Comparison of ENCODE assay signal across 8 cellular contexts in the genomic region with DNA sequence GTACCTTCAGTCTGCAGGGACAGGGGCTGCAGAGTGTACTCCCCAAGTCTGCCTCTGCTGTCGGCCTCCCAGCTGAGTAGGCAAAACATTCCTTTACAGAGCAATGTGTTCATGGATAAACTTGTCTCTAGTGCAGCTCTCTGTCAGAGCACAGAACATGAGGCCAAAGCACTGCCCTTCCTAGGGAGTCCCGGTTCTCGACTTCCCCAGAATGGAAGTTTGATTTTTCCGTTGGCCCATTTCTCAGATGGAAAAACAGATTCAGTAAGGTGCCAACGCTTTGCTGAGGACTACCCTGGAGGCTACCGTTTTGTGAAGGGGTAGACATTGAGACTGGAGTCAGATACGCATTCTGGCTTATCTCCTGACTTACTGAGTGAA. TPM values are rescaled to one million over a fixed set of nuclear protein-coding genes. Genes with fewer than 3 reads are reported as not detected.
DNase-seq lines count a peak whose midpoint lies in the region; ATAC-seq and TF ChIP-seq lines count a peak whose summit lies in the region.

No MANE protein-coding gene starts in this region.

- peaks cover 3% of the 10 kb centered on the region; the same call in 1 of the 2 replicates for H3K36me3 ChIP-seq in WERI-Rb-1

- TF ChIP-seq CTCF in WERI-Rb-1 (IDR thresholded peaks at IDR 0.05; ENCODE audit: low read depth, low read length) = no peak

- H3K9me3 ChIP-seq in WERI-Rb-1 (ENCODE audit: severe bottlenecking) = peaks cover 12% of the 10 kb centered on the region

- H3K27ac ChIP-seq in WERI-Rb-1 (peak overlapping the region; percentile 68), skin epidermis (peak overlapping the region in 20 of 21 experiments; percentile 75 to 97 (median 90))

- H3K4me3 ChIP-seq in WERI-Rb-1 (ENCODE audit: low read depth, low read length) (peak overlapping the region; percentile 66), skin epidermis (peak overlapping the region; percentile 55 to 87 (median 77))

- intact Hi-C loops in left ventricle myocardium superior (cut with micrococcal nuclease) = no loop called here

- ATAC-seq in HG02981 (IDR thresholded peaks at IDR 0.05; ENCODE audit: unreplicated experiment) (peak; percentile 5), left ventricle myocardium superior (peak; percentile 40)

- DNase-seq in SHP77 treated with DMSO at 0.1 percent for 48 hours (lab: John Stamatoyannopoulos, UW) = peak; percentile 53
- DNase-seq in SHP77 (lab: John Stamatoyannopoulos, UW) = no peak
- no peak for DNase-seq in WERI-Rb-1
- DNase-seq in left ventricle myocardium superior = no peak
- no peak for DNase-seq in islet precursor cell
- DNase-seq in NCI-H1436 (lab: John Stamatoyannopoulos, UW) = no peak

- no peaks in the 10 kb centered on the region for H3K27me3 ChIP-seq in WERI-Rb-1 (ENCODE audit: insufficient read depth, low read depth, severe bottlenecking)

RNA-seq across cellular contexts. Expression of gene TRIM32, which starts 0.4 kb away (rescaled TPM):
- 18.0 TPM for total RNA-seq in left ventricle myocardium superior
